17 cellular contexts compared by ENCODE assay signal in the genomic region with DNA sequence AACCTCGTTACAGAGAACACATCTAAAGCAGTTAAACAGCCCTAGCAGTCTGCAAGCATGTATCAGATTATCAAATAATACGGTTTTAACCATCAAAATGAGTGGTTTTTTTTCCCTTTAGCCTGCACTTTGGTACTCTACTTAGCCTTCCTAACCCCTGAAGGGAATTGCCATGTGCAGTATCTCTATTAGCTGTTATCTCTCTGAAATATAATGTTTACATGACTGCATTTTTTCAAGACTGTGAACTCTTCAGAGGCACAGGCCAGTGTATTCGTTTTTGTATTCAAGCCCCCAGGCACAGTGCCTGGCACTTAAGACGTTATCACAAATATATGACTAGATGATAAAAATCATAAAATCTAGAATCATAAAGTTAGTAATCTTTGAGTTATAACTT.
DNase-seq lines count a peak whose midpoint lies in the region; ATAC-seq and TF ChIP-seq lines count a peak whose summit lies in the region.
"Had no signal": no experiment of that assay in that cellular context is flagged by ENCODE, and none has a peak within 500 bp of the region (broad histone marks: within the 10 kb centered on the region; RNA-seq: fewer than 3 reads in every experiment).

No MANE protein-coding gene starts in this region.

- TF ChIP-seq CTCF in fibroblast of villous mesenchyme (IDR thresholded peaks at IDR 0.05; ENCODE audit: insufficient read depth, low read depth, low read length), result no peak

- no peak for ATAC-seq in GM21381 (IDR thresholded peaks at IDR 0.05; ENCODE audit: unreplicated experiment)
- ATAC-seq: A549; CD8-positive, alpha-beta T cell; HepG2 had no signal

- DNase-seq in DMS 273 (lab: John Stamatoyannopoulos, UW; ENCODE audit: unreplicated experiment) (peak; percentile 24), DMS 273 treated with DMSO at 0.1 percent for 48 hours (lab: John Stamatoyannopoulos, UW) (no peak), SK-N-DZ (ENCODE audit: low spot score) (peak; percentile 44), fibroblast of villous mesenchyme (ENCODE audit: low read depth) (peak; percentile 57), NCI-H2029 (lab: John Stamatoyannopoulos, UW) (no peak)
- DNase-seq in stimulated activated naive CD4-positive, alpha-beta T cell treated with Interleukin-2 at 50 U/mL for 16 hours (lab: John Stamatoyannopoulos, UW), result no peak
- DNase-seq: AML-193; CD8-positive, alpha-beta T cell; COR-L47; DMS153; DMS79; GDM1; H9 had no signal

- H3K4me3 ChIP-seq in fibroblast of villous mesenchyme (ENCODE audit: low read depth, low read length), result no peak overlapping the region
- H3K4me3 ChIP-seq: A549, BLaER1 had no signal

Comparison
In these comparisons a context has a peak if more than half of its experiments do, and no peak if none do; other contexts are left out.
1. DNase-seq: peak in DMS 273 (single experiment), SK-N-DZ (single experiment) and fibroblast of villous mesenchyme (single experiment); none in DMS 273 treated with DMSO at 0.1 percent for 48 hours (single experiment), stimulated activated naive CD4-positive, alpha-beta T cell treated with Interleukin-2 at 50 U/mL for 16 hours (single experiment) and NCI-H2029 (single experiment).